In genomic region chr4:2689825-2690700, GRCh38 we compare ENCODE assay signal across 8 cellular contexts.
DNase-seq lines count a peak whose midpoint lies in the region; ATAC-seq and TF ChIP-seq lines count a peak whose summit lies in the region.

No MANE protein-coding gene starts in this region.

- POLR2A ChIA-PET in RWPE1 (lab: Yijun Ruan, JAX; ENCODE audit: low non-redundant PET) = no interaction called here

- CTCF ChIA-PET in RWPE1 (lab: Yijun Ruan, JAX) = no interaction called here

- H3K27ac ChIP-seq in RWPE1 = no peak overlapping the region

- ATAC-seq in GM18868 (IDR thresholded peaks at IDR 0.05; ENCODE audit: unreplicated experiment) (peak; percentile 60), HG03064 (IDR thresholded peaks at IDR 0.05; ENCODE audit: low read depth, unreplicated experiment) (peak; percentile 58), sciatic nerve (no peak)

- intact Hi-C loops in sciatic nerve (cut with DNase I) = no loop called here

- no peak for TF ChIP-seq CTCF in RWPE1 (conservative IDR thresholded peaks at IDR 0.05; ENCODE audit: low read depth)

- DNase-seq in activated T-cell treated with anti-CD3 and anti-CD28 coated beads for 48 hours (ENCODE audit: low read depth) = peak; percentile 35
- peak; percentile 9 for DNase-seq in stimulated activated CD4-positive, alpha-beta T cell treated with anti-CD3 and anti-CD28 coated beads, Interleukin-4, amount 100 ng/mL, for 1 hour
- DNase-seq in RWPE1 (ENCODE audit: low spot score) = no peak
- no peak for DNase-seq in MV-4-11 (lab: John Stamatoyannopoulos, UW)
- no peak for DNase-seq in sciatic nerve (ENCODE audit: low spot score)
- DNase-seq in NCI-H510A (lab: John Stamatoyannopoulos, UW) = no peak

Comparison
In these comparisons a context has a peak if more than half of its experiments do, and no peak if none do; other contexts are left out.
1. DNase-seq: peak in activated T-cell treated with anti-CD3 and anti-CD28 coated beads for 48 hours (single experiment) and stimulated activated CD4-positive, alpha-beta T cell treated with anti-CD3 and anti-CD28 coated beads, Interleukin-4, amount 100 ng/mL, for 1 hour (single experiment); none in RWPE1 (single experiment), MV-4-11 (single experiment), sciatic nerve (single experiment) and NCI-H510A (single experiment).